Comparison of ENCODE assay signal across 17 cellular contexts in the genomic region with DNA sequence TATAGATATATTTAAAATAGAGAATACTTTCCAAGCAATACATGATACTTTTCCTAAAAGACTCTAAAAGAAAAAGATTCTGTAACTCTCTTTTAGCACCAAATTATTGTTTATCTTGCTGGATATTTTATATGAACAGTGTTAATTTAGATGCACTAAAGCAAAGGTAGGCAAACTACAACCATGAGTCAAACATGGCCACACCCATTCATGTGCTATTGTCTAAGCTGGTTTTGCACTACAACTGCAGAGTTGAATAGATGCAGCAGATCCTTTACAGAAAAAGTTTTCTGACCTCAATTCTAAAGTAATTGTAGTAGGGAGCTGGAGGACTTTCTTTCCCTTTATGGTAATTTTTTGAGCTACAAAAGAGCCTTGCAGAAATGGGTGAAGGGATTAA. TPM values are rescaled to one million over a fixed set of nuclear protein-coding genes. Genes with fewer than 3 reads are reported as not detected.
A peak's percentile ranks its signal among the peaks of the same experiment; 100 is the strongest.
DNase-seq lines count a peak whose midpoint lies in the region; ATAC-seq, FAIRE-seq and TF ChIP-seq lines count a peak whose summit lies in the region.
"Had no signal": no experiment of that assay in that cellular context is flagged by ENCODE, and none has a peak within 500 bp of the region (broad histone marks: within the 10 kb centered on the region; RNA-seq: fewer than 3 reads in every experiment).

No MANE protein-coding gene starts in this region.

- no peaks in the 10 kb centered on the region for H3K4me1 ChIP-seq in mucosa of descending colon (ENCODE audit: low read depth)

- intact Hi-C loops in mucosa of descending colon (cut with DNase I, micrococcal nuclease) = loop anchor here in 1 of 2 donors (10.0 kb wide), 1 partner anchor 167 kb away; no protein-coding TSS in a partner anchor

- H3K4me3 Mint-ChIP-seq in glutamatergic neuron (ENCODE audit: unreplicated experiment) = no peak overlapping the region
- no peak overlapping the region for H3K4me3 Mint-ChIP-seq in stimulated activated effector memory CD8-positive, alpha-beta T cell treated with anti-CD3 and anti-CD28 coated beads, Interleukin-12 subunit alpha, Interleukin-12 subunit beta, amount 100 ng/mL, for 72 hours
- H3K4me3 Mint-ChIP-seq: B cell; CD4-positive, alpha-beta T cell had no signal

- peak; percentile 75 for ATAC-seq in mucosa of descending colon
- no peak for ATAC-seq in stimulated activated effector memory CD8-positive, alpha-beta T cell treated with anti-CD3 and anti-CD28 coated beads, Interleukin-12 subunit alpha, Interleukin-12 subunit beta, amount 100 ng/mL, for 72 hours
- ATAC-seq: GM12878, HepG2 had no signal

- H3K36me3 Mint-ChIP-seq in glutamatergic neuron (ENCODE audit: unreplicated experiment) = peaks cover 8% of the 10 kb centered on the region
- peaks cover 37% of the 10 kb centered on the region for H3K36me3 Mint-ChIP-seq in stimulated activated effector memory CD8-positive, alpha-beta T cell treated with anti-CD3 and anti-CD28 coated beads, Interleukin-12 subunit alpha, Interleukin-12 subunit beta, amount 100 ng/mL, for 72 hours

- H3K27me3 ChIP-seq in bronchial epithelial cell (ENCODE audit: control insufficient read depth, insufficient read depth, low read length) = no peaks in the 10 kb centered on the region

- no peak overlapping the region for H3K4me3 ChIP-seq in bronchial epithelial cell (ENCODE audit: low read depth, low read length)
- H3K4me3 ChIP-seq in mucosa of descending colon = no peak overlapping the region
- H3K4me3 ChIP-seq: GM12878, GM23248 had no signal

- peaks cover 7% of the 10 kb centered on the region for H3K36me3 ChIP-seq in bronchial epithelial cell (ENCODE audit: control insufficient read depth, insufficient read depth, low read length)
- no peaks in the 10 kb centered on the region for H3K36me3 ChIP-seq in mucosa of descending colon (ENCODE audit: low read depth)

- no peaks in the 10 kb centered on the region for H3K9me3 Mint-ChIP-seq in glutamatergic neuron (ENCODE audit: unreplicated experiment)
- H3K9me3 Mint-ChIP-seq in stimulated activated effector memory CD8-positive, alpha-beta T cell treated with anti-CD3 and anti-CD28 coated beads, Interleukin-12 subunit alpha, Interleukin-12 subunit beta, amount 100 ng/mL, for 72 hours = no peaks in the 10 kb centered on the region
- H3K9me3 Mint-ChIP-seq: CD4-positive, alpha-beta T cell had no signal

- H3K27ac Mint-ChIP-seq in glutamatergic neuron (ENCODE audit: unreplicated experiment) = no peak overlapping the region
- no peak overlapping the region for H3K27ac Mint-ChIP-seq in stimulated activated effector memory CD8-positive, alpha-beta T cell treated with anti-CD3 and anti-CD28 coated beads, Interleukin-12 subunit alpha, Interleukin-12 subunit beta, amount 100 ng/mL, for 72 hours
- H3K27ac Mint-ChIP-seq: B cell; CD4-positive, alpha-beta T cell had no signal

- H3K27me3 Mint-ChIP-seq in glutamatergic neuron (ENCODE audit: unreplicated experiment) = no peaks in the 10 kb centered on the region
- H3K27me3 Mint-ChIP-seq: B cell; CD4-positive, alpha-beta T cell had no signal

- FAIRE-seq in A204.1 (lab: Jason Lieb, UNC) (peak; percentile 3), bronchial epithelial cell (lab: Jason Lieb, UNC) (no peak)
- FAIRE-seq: GM12878, H54, HepG2, HTR-8/SVneo had no signal

- TF ChIP-seq CTCF in bronchial epithelial cell (IDR thresholded peaks at IDR 0.05; ENCODE audit: insufficient read depth, low read length, severe bottlenecking) (no peak), mucosa of descending colon (IDR thresholded peaks at IDR 0.05) (no peak), glutamatergic neuron (IDR thresholded peaks at IDR 0.05; ENCODE audit: partially characterized antibody, unreplicated experiment) (no peak)

- no peaks in the 10 kb centered on the region for H3K4me1 Mint-ChIP-seq in glutamatergic neuron (ENCODE audit: low read depth, unreplicated experiment)
- H3K4me1 Mint-ChIP-seq in stimulated activated effector memory CD8-positive, alpha-beta T cell treated with anti-CD3 and anti-CD28 coated beads, Interleukin-12 subunit alpha, Interleukin-12 subunit beta, amount 100 ng/mL, for 72 hours = peaks cover 12% of the 10 kb centered on the region
- H3K4me1 Mint-ChIP-seq: B cell had no signal

- peak; percentile 33 for DNase-seq in HT-29 (ENCODE audit: low spot score)
- DNase-seq in bronchial epithelial cell (ENCODE audit: low read depth) = peak; percentile 29
- DNase-seq in mucosa of descending colon = no peak
- DNase-seq in glutamatergic neuron = no peak
- DNase-seq in NCI-H524 treated with DMSO at 0.1 percent for 48 hours (lab: John Stamatoyannopoulos, UW) = no peak
- DNase-seq in stimulated activated effector memory CD8-positive, alpha-beta T cell treated with anti-CD3 and anti-CD28 coated beads, Interleukin-12 subunit alpha, Interleukin-12 subunit beta, amount 100 ng/mL, for 72 hours (ENCODE audit: low spot score in 2 of 2) = no peak
- DNase-seq: C1 segment of cervical spinal cord; CD4-positive, alpha-beta T cell; DMS79; GM23248 had no signal

- H3K9me3 ChIP-seq in mucosa of descending colon = no peaks in the 10 kb centered on the region

RNA-seq across cellular contexts. Expression of a gene that starts 19.4 kb away (rescaled TPM):
- total RNA-seq in HT-29 (2014; rRNA removed; shearing (Covaris generic)) = 6.9 and 8.4 TPM in 2 replicates
- total RNA-seq in bronchial epithelial cell (23.4 and 31.1 TPM in 2 replicates), mucosa of descending colon (10 to 100 TPM; 23.5 to 35.9 (median 30.8) TPM), glutamatergic neuron (ENCODE audit: unreplicated experiment) (15.7 TPM)

RNA-seq across cellular contexts. Expression of a gene that starts 19.8 kb away (rescaled TPM):
- total RNA-seq in HT-29 (2014; rRNA removed; shearing (Covaris generic)) = 4.9 and 7.1 TPM in 2 replicates
- 7.7 and 11.6 TPM in 2 replicates for total RNA-seq in bronchial epithelial cell
- 10 to 100 TPM in 1 of 3 donors, 1 to 10 TPM in 2; 6.4 to 15.6 (median 7.2) TPM for total RNA-seq in mucosa of descending colon
- total RNA-seq in glutamatergic neuron (ENCODE audit: unreplicated experiment) = 18.6 TPM

RNA-seq across cellular contexts. Expression of a gene that starts 39.9 kb away (rescaled TPM):
- total RNA-seq in HT-29 (2014; rRNA removed; shearing (Covaris generic)) = 0.56 TPM in 1 of 2 replicates, not detected in the other
- total RNA-seq in bronchial epithelial cell (0.26 TPM in 1 of 2 replicates, not detected in the other), mucosa of descending colon (under 1 TPM; 0.23 to 0.76 (median 0.27) TPM), glutamatergic neuron (ENCODE audit: unreplicated experiment) (1.1 TPM)
- total RNA-seq: B cell; CD4-positive, alpha-beta T cell; G401; GM12878; GM23248 had no signal

Comparison
In these comparisons a context has a peak if more than half of its experiments do, and no peak if none do; other contexts are left out.
1. DNase-seq: peak in HT-29 (single experiment) and bronchial epithelial cell (single experiment); none in mucosa of descending colon (0 of 3), glutamatergic neuron (single experiment), NCI-H524 treated with DMSO at 0.1 percent for 48 hours (single experiment) and stimulated activated effector memory CD8-positive, alpha-beta T cell treated with anti-CD3 and anti-CD28 coated beads, Interleukin-12 subunit alpha, Interleukin-12 subunit beta, amount 100 ng/mL, for 72 hours (0 of 2).